19 cellular contexts compared by ENCODE assay signal in the genomic region with DNA sequence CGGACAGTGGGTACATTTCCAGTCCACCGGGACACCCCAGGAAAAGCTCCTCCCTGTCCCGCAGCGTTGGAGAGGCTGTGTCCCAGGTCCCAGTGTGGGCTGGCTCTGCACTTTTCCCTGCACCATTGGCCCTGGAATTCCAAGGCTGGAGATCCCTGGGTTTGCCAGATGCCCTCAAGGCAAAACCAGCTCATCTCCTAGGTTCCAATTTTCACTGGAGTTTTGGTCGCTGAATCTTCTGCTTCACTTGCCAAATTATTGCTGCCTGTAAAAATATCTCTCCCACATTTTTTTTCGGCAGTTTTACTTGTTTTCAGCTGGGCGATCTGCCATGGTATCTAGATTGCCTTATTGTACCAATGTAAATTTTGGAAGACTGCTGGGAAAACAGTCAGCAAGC.
A peak's percentile ranks its signal among the peaks of the same experiment; 100 is the strongest.
DNase-seq lines count a peak whose midpoint lies in the region; ATAC-seq, FAIRE-seq and TF ChIP-seq lines count a peak whose summit lies in the region.
"Had no signal": no experiment of that assay in that cellular context is flagged by ENCODE, and none has a peak within 500 bp of the region (broad histone marks: within the 10 kb centered on the region; RNA-seq: fewer than 3 reads in every experiment).

No MANE protein-coding gene starts in this region.

- H3K4me2 ChIP-seq in trophoblast cell (ENCODE audit: low read length), result no peak overlapping the region
- H3K4me2 ChIP-seq: BLaER1 had no signal

- DNase-seq in Ammon's horn (ENCODE audit: low spot score) (peak; percentile 28), GM04504 (ENCODE audit: low read depth) (peak; percentile 10), WTC11 (ENCODE audit: low spot score) (peak; percentile 16), trophoblast cell (peak; percentile 51 to 79), upper lobe of left lung (no peak), pancreas (no peak), tibial artery (no peak)
- DNase-seq: CD8-positive, alpha-beta T cell; DMS79 treated with DMSO at 0.1 percent for 48 hours; H9; IMR-90; Karpas-422; NCI-H2029; NCI-H2171; NCI-H446; NCI-H69 had no signal

- CTCF ChIA-PET in WTC11 (lab: Charles Lee), result interaction anchor here (1.0 to 1.4 kb wide), 2 partner anchors 81 kb away, joined by 3 to 5 read pairs; no protein-coding TSS in a partner anchor

- no peaks in the 10 kb centered on the region for H3K79me2 ChIP-seq in trophoblast cell (ENCODE audit: control insufficient read depth, insufficient read depth, low read length, poor library complexity)

- no peak for TF ChIP-seq POLR2A in upper lobe of left lung (IDR thresholded peaks at IDR 0.05)

- peak overlapping the region; percentile 40 for H3K14ac ChIP-seq in trophoblast cell (ENCODE audit: low read length)

- no CpG with 5 or more reads among the region's 7 CpGs for WGBS in trophoblast cell (ENCODE audit: extremely low coverage, insufficient coverage, insufficient read length)
- 80 to 84% methylated on average over 6 to 7 of the region's 7 CpGs for WGBS in upper lobe of left lung, 2 donors
- WGBS in pancreas, 2 donors, result 58 to 74% methylated on average over 7 of the region's 7 CpGs

- peak overlapping the region; percentile 77 for H2BK12ac ChIP-seq in trophoblast cell (ENCODE audit: low read length)

- no peak overlapping the region for H3K23ac ChIP-seq in trophoblast cell (ENCODE audit: low read length)

- no peak overlapping the region for H3K9ac ChIP-seq in trophoblast cell (ENCODE audit: low read length)
- H3K9ac ChIP-seq: BLaER1 had no signal

- peak overlapping the region; percentile 66 for H2BK5ac ChIP-seq in trophoblast cell (ENCODE audit: low read depth, low read length, poor library complexity)

- H3K4me3 Mint-ChIP-seq in WTC11, result no peak overlapping the region
- H3K4me3 Mint-ChIP-seq: CD8-positive, alpha-beta T cell; H9 had no signal

- H3K27me3 ChIP-seq in trophoblast cell (ENCODE audit: insufficient read depth, low read length) (no peaks in the 10 kb centered on the region), upper lobe of left lung (no peaks in the 10 kb centered on the region), pancreas (peaks cover 0 to 8% (median 2%) of the 10 kb centered on the region in 4 donors), tibial artery (peaks cover 0 to 12% of the 10 kb centered on the region in 2 donors)
- H3K27me3 ChIP-seq: BLaER1 had no signal

- no peak overlapping the region for H3K27ac Mint-ChIP-seq in WTC11
- H3K27ac Mint-ChIP-seq: CD8-positive, alpha-beta T cell had no signal

- H4K91ac ChIP-seq in trophoblast cell (ENCODE audit: low read depth, low read length), result peak overlapping the region; percentile 32

- peaks cover 6% of the 10 kb centered on the region; the same call in 1 of the 2 replicates for H3K9me3 Mint-ChIP-seq in WTC11
- H3K9me3 Mint-ChIP-seq: H9 had no signal

- H3K4ac ChIP-seq in trophoblast cell (ENCODE audit: low read depth, low read length), result peak overlapping the region; percentile 25

- POLR2A ChIA-PET in WTC11 (lab: Charles Lee), result no interaction called here

- peak overlapping the region; percentile 88 for H2BK120ac ChIP-seq in trophoblast cell (ENCODE audit: insufficient read depth, low read length, poor library complexity)

- peaks cover 6% of the 10 kb centered on the region for H3K79me1 ChIP-seq in trophoblast cell (ENCODE audit: low read length)

- peaks cover 7% of the 10 kb centered on the region for H3K4me1 Mint-ChIP-seq in WTC11

- peak overlapping the region; percentile 29 for H2AK5ac ChIP-seq in trophoblast cell (ENCODE audit: low read length)

- no peaks in the 10 kb centered on the region for H3K27me3 Mint-ChIP-seq in WTC11 (ENCODE audit: low read depth)

- no peaks in the 10 kb centered on the region for H3K36me3 Mint-ChIP-seq in WTC11
- H3K36me3 Mint-ChIP-seq: CD8-positive, alpha-beta T cell had no signal

- TF ChIP-seq CTCF in WTC11 (IDR thresholded peaks at IDR 0.05) (no peak), upper lobe of left lung (IDR thresholded peaks at IDR 0.05) (no peak), pancreas (IDR thresholded peaks at IDR 0.05) (no peak), tibial artery (IDR thresholded peaks at IDR 0.05) (no peak)

- no peak overlapping the region for H4K12ac ChIP-seq in trophoblast cell (ENCODE audit: low read depth, low read length)

- H4K8ac ChIP-seq in trophoblast cell (ENCODE audit: low read depth, low read length), result peak overlapping the region; percentile 55

- no peak for FAIRE-seq in pancreas (lab: Jason Lieb, UNC)
- FAIRE-seq: D721Med had no signal

- ATAC-seq in WTC11 (no peak; the same call in 1 of the 2 replicates), upper lobe of left lung (ENCODE audit: low FRiP score in 2 of 2) (no peak), pancreas (no peak)
- ATAC-seq: CD8-positive, alpha-beta T cell had no signal

- TF ChIP-seq EP300 in upper lobe of left lung (IDR thresholded peaks at IDR 0.05), result no peak

- intact Hi-C loops in pancreas (cut with DNase I), result no loop called here
- intact Hi-C loops in tibial artery (cut with DNase I; ENCODE audit: low total_unique reads), result no loop called here

- peak overlapping the region; percentile 20 for H2AFZ ChIP-seq in trophoblast cell (ENCODE audit: insufficient read depth, low read length, poor library complexity)

- peaks cover 13 to 21% of the 10 kb centered on the region in 2 experiments for H3K4me1 ChIP-seq in trophoblast cell (ENCODE audit: control insufficient read depth in 1 of 2, insufficient read depth in 2 of 2, low read length in 2 of 2)
- H3K4me1 ChIP-seq in upper lobe of left lung, result no peaks in the 10 kb centered on the region
- H3K4me1 ChIP-seq in pancreas, result no peaks in the 10 kb centered on the region
- no peaks in the 10 kb centered on the region for H3K4me1 ChIP-seq in tibial artery

- H3K18ac ChIP-seq in trophoblast cell (ENCODE audit: low read length), result no peak overlapping the region

- H3K9me3 ChIP-seq in trophoblast cell (ENCODE audit: insufficient read depth, low read depth, low read length) (peaks cover 2% of the 10 kb centered on the region), upper lobe of left lung (peaks cover 0 to 4% (median 0%) of the 10 kb centered on the region in 4 donors), pancreas (no peaks in the 10 kb centered on the region), tibial artery (peaks cover 0 to 9% (median 0%) of the 10 kb centered on the region in 3 donors)

- H3K27ac ChIP-seq in trophoblast cell (ENCODE audit: low read depth, low read length), result peak overlapping the region; percentile 40
- H3K27ac ChIP-seq in upper lobe of left lung, result no peak overlapping the region
- H3K27ac ChIP-seq in pancreas, result no peak overlapping the region
- no peak overlapping the region for H3K27ac ChIP-seq in tibial artery
- H3K27ac ChIP-seq: BLaER1, RWPE1 had no signal

- H3K36me3 ChIP-seq in trophoblast cell (ENCODE audit: control insufficient read depth in 1 of 2, insufficient read depth in 2 of 2, low read length in 2 of 2) (no peaks in the 10 kb centered on the region), upper lobe of left lung (no peaks in the 10 kb centered on the region), pancreas (no peaks in the 10 kb centered on the region), tibial artery (no peaks in the 10 kb centered on the region)
- H3K36me3 ChIP-seq: BLaER1 had no signal

- H3K4me3 ChIP-seq in trophoblast cell (ENCODE audit: low read depth, low read length) (no peak overlapping the region), upper lobe of left lung (no peak overlapping the region), pancreas (no peak overlapping the region), tibial artery (no peak overlapping the region)
- H3K4me3 ChIP-seq: BLaER1 had no signal

TF ChIP-seq in WTC11, 78 proteins besides CTCF, POLR2A, EP300 and RAD21:
- TF ChIP-seq ZNF416 (CRISPR knock-in tag; IDR thresholded peaks at IDR 0.05), result no peak
- TF ChIP-seq SMAD3 (CRISPR knock-in tag; IDR thresholded peaks at IDR 0.05; ENCODE audit: borderline replicate concordance), result no peak
- TF ChIP-seq, protein P1, sequence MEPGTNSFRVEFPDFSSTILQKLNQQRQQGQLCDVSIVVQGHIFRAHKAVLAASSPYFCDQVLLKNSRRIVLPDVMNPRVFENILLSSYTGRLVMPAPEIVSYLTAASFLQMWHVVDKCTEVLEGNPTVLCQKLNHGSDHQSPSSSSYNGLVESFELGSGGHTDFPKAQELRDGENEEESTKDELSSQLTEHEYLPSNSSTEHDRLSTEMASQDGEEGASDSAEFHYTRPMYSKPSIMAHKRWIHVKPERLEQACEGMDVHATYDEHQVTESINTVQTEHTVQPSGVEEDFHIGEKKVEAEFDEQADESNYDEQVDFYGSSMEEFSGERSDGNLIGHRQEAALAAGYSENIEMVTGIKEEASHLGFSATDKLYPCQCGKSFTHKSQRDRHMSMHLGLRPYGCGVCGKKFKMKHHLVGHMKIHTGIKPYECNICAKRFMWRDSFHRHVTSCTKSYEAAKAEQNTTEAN (CRISPR knock-in tag; IDR thresholded peaks at IDR 0.05), result no peak
- TF ChIP-seq TCF7 (CRISPR knock-in tag; IDR thresholded peaks at IDR 0.05; ENCODE audit: low read depth), result no peak
- TF ChIP-seq JAZF1 (CRISPR knock-in tag; IDR thresholded peaks at IDR 0.05), result no peak
- TF ChIP-seq FOXJ3 (CRISPR knock-in tag; IDR thresholded peaks at IDR 0.05; ENCODE audit: borderline replicate concordance), result no peak
- TF ChIP-seq, protein P2, sequence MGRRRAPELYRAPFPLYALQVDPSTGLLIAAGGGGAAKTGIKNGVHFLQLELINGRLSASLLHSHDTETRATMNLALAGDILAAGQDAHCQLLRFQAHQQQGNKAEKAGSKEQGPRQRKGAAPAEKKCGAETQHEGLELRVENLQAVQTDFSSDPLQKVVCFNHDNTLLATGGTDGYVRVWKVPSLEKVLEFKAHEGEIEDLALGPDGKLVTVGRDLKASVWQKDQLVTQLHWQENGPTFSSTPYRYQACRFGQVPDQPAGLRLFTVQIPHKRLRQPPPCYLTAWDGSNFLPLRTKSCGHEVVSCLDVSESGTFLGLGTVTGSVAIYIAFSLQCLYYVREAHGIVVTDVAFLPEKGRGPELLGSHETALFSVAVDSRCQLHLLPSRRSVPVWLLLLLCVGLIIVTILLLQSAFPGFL (CRISPR knock-in tag; IDR thresholded peaks at IDR 0.05; ENCODE audit: borderline replicate concordance), result no peak

Comparison
In these comparisons a context has a peak if more than half of its experiments do, and no peak if none do; other contexts are left out.
1. DNase-seq: peak in Ammon's horn (single experiment), GM04504 (single experiment), WTC11 (single experiment) and trophoblast cell (2 of 2); none in upper lobe of left lung (0 of 2), pancreas (0 of 6) and tibial artery (0 of 2).